Comparison of ENCODE assay signal across 13 cellular contexts in the genomic region with DNA sequence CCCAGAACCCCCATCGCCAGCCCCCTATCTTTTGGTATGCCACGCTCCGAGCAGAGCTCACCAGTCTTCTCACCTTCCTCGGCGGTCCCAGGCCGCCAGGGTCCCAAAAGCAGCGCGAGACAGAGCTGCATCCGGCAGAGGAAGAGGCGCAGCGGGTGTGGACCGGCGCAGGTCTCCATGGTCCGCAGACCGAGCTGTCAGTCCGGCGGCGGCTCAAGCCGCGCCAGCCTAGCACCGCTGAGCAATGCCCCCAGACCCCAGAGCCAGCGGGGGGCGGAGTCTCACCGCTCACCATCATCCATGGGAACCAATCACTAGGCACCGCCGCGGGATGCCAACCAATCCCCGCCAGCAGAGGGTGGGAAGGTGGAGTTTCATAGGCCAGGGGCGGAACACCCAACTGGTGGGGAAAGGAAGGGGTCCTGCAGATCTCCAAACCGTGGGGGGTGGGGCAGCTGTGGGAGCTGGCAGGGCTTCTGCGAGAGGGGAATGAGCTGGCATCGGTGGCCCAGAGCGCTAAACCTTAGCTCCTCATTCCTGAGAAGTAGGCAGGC. TPM values are rescaled to one million over a fixed set of nuclear protein-coding genes. Genes with fewer than 3 reads are reported as not detected.
A peak's percentile ranks its signal among the peaks of the same experiment; 100 is the strongest.
DNase-seq lines count a peak whose midpoint lies in the region; ATAC-seq, FAIRE-seq and TF ChIP-seq lines count a peak whose summit lies in the region.
"Had no signal": no experiment of that assay in that cellular context is flagged by ENCODE, and none has a peak within 500 bp of the region (broad histone marks: within the 10 kb centered on the region; RNA-seq: fewer than 3 reads in every experiment).

A gene (minus strand): TSS at position 233 of the 554 bp plus-strand sequence. CDS start 54 bp downstream, at position 179.

- peak within 1 kb of the TSS in 21 of 59 donors; percentile 9 to 74 (median 52) for H3K27ac ChIP-seq in dorsolateral prefrontal cortex
- no peak within 1 kb of the TSS for H3K27ac ChIP-seq in small intestine (ENCODE audit: low read depth in 1 of 2, low read length in 1 of 2)
- H3K27ac ChIP-seq in brain microvascular endothelial cell: no peak within 1 kb of the TSS
- H3K27ac ChIP-seq: SJSA1, thoracic aorta had no signal

- intact Hi-C loops in activated CD4-positive, alpha-beta T cell treated with anti-CD3 and anti-CD28 coated beads for 36 hours (cut with DNase I, micrococcal nuclease): no loop called here
- intact Hi-C loops in dorsolateral prefrontal cortex (cut with DNase I): loop anchor here (1.0 to 10.0 kb wide), 2 partner anchors 12 to 70 kb away; a partner anchor contains a TSS

- H3K27ac Mint-ChIP-seq in activated CD4-positive, alpha-beta T cell treated with anti-CD3 and anti-CD28 coated beads for 36 hours: no peak within 1 kb of the TSS
- H3K27ac Mint-ChIP-seq: activated naive CD4-positive, alpha-beta T cell treated with anti-CD3 and anti-CD28 coated beads, Interleukin-2, amount 10 ng/mL, durations not matched to agents 7 days and 5 days had no signal

- ATAC-seq in activated CD4-positive, alpha-beta T cell treated with anti-CD3 and anti-CD28 coated beads for 36 hours: no peak
- ATAC-seq in GM21390 (IDR thresholded peaks at IDR 0.05; ENCODE audit: unreplicated experiment): no peak

- peak within 1 kb of the TSS in 58 of 59 donors; percentile 24 to 68 (median 54) for H3K4me3 ChIP-seq in dorsolateral prefrontal cortex
- no peak within 1 kb of the TSS for H3K4me3 ChIP-seq in small intestine (ENCODE audit: low read depth in 1 of 2, low read length in 2 of 2)
- H3K4me3 ChIP-seq in brain microvascular endothelial cell (ENCODE audit: low read depth, low read length): no peak within 1 kb of the TSS
- H3K4me3 ChIP-seq: SJSA1, thoracic aorta had no signal

- in situ Hi-C loops in brain microvascular endothelial cell (cut with HindIII; ENCODE audit: low pct_ligation_motif_present, low sequenced_read_pairs): no loop called here

- no peak for FAIRE-seq in small intestine (lab: Jason Lieb, UNC)
- FAIRE-seq: A204.1 had no signal

- peaks cover 2% of the 10 kb centered on the region for H3K9me3 ChIP-seq in small intestine (ENCODE audit: control insufficient read depth, low read depth)
- H3K9me3 ChIP-seq: thoracic aorta had no signal

- H3K27me3 ChIP-seq in dorsolateral prefrontal cortex (peaks cover 0 to 66% (median 36%) of the 10 kb centered on the region in 45 donors), small intestine (ENCODE audit: control insufficient read depth in 2 of 2, insufficient read depth in 2 of 2, low read length in 2 of 2) (peaks cover 7 to 42% of the 10 kb centered on the region in 2 donors), brain microvascular endothelial cell (replicated peaks) (peaks cover 47% of the 10 kb centered on the region)

- no peaks in the 10 kb centered on the region for H3K36me3 ChIP-seq in small intestine (ENCODE audit: control insufficient read depth in 2 of 2, insufficient read depth in 2 of 2, low read length in 2 of 2)
- no peaks in the 10 kb centered on the region for H3K36me3 ChIP-seq in brain microvascular endothelial cell (replicated peaks)
- H3K36me3 ChIP-seq: SJSA1, thoracic aorta had no signal

- peaks cover 0 to 2% of the 10 kb centered on the region in 2 donors for H3K4me1 ChIP-seq in small intestine (ENCODE audit: control insufficient read depth in 2 of 2, insufficient read depth in 1 of 2, low read depth in 1 of 2, low read length in 1 of 2)
- H3K4me1 ChIP-seq: SJSA1 had no signal

- H3K4me1 Mint-ChIP-seq in activated CD4-positive, alpha-beta T cell treated with anti-CD3 and anti-CD28 coated beads for 36 hours: peaks cover 18% of the 10 kb centered on the region

- 6 to 20% (median 16%) methylated on average over 33 of the region's 33 CpGs for WGBS in small intestine, 3 donors

- POLR2A ChIA-PET in activated CD4-positive, alpha-beta T cell treated with anti-CD3 and anti-CD28 coated beads for 36 hours (lab: Charles Lee): no interaction called here

- no peaks in the 10 kb centered on the region for H3K36me3 Mint-ChIP-seq in activated CD4-positive, alpha-beta T cell treated with anti-CD3 and anti-CD28 coated beads for 36 hours (ENCODE audit: low read depth)
- H3K36me3 Mint-ChIP-seq: activated naive CD4-positive, alpha-beta T cell treated with anti-CD3 and anti-CD28 coated beads, Interleukin-2, amount 10 ng/mL, durations not matched to agents 7 days and 5 days had no signal

- CTCF ChIA-PET in activated CD4-positive, alpha-beta T cell treated with anti-CD3 and anti-CD28 coated beads for 36 hours (lab: Charles Lee): interaction anchor here (1.2 kb wide), 1 partner anchor 95 kb away, joined by 3 read pairs; a partner anchor contains a TSS

- DNase-seq in activated CD4-positive, alpha-beta T cell treated with anti-CD3 and anti-CD28 coated beads for 36 hours: no peak
- no peak for DNase-seq in activated CD4-positive, alpha-beta T cell treated with anti-CD3 and anti-CD28 coated beads, Interleukin-2, amount 50 U/mL, for 1 hour
- DNase-seq in NCI-H510A (lab: John Stamatoyannopoulos, UW) (peak; percentile 99), dorsolateral prefrontal cortex (peak; percentile 36 to 88 (median 76)), retina (peak; percentile 89), small intestine (no peak), brain microvascular endothelial cell (no peak)
- DNase-seq: foreskin melanocyte had no signal

- H3K9me3 Mint-ChIP-seq in activated CD4-positive, alpha-beta T cell treated with anti-CD3 and anti-CD28 coated beads for 36 hours (ENCODE audit: low read depth): no peaks in the 10 kb centered on the region
- H3K9me3 Mint-ChIP-seq: activated naive CD4-positive, alpha-beta T cell treated with anti-CD3 and anti-CD28 coated beads, Interleukin-2, amount 10 ng/mL, durations not matched to agents 7 days and 5 days had no signal

- H3K4me3 Mint-ChIP-seq in activated CD4-positive, alpha-beta T cell treated with anti-CD3 and anti-CD28 coated beads for 36 hours: peak within 1 kb of the TSS; percentile 30
- H3K4me3 Mint-ChIP-seq: activated naive CD4-positive, alpha-beta T cell treated with anti-CD3 and anti-CD28 coated beads, Interleukin-2, amount 10 ng/mL, durations not matched to agents 7 days and 5 days had no signal

- TF ChIP-seq CTCF in dorsolateral prefrontal cortex (IDR thresholded peaks at IDR 0.05 in 54 of 56, conservative IDR thresholded peaks at IDR 0.05 in 2 of 56; ENCODE audit: low read depth in 1 of 56, partially characterized antibody in 56 of 56) (peak in 1 of 56 donors; percentile 7), brain microvascular endothelial cell (IDR thresholded peaks at IDR 0.05; ENCODE audit: low read depth, low read length, missing control alignments) (no peak)

- H3K27me3 Mint-ChIP-seq in activated CD4-positive, alpha-beta T cell treated with anti-CD3 and anti-CD28 coated beads for 36 hours: peaks cover 64% of the 10 kb centered on the region

RNA-seq across cellular contexts. Expression of the gene that starts here (rescaled TPM):
- total RNA-seq in activated CD4-positive, alpha-beta T cell treated with anti-CD3 and anti-CD28 coated beads for 36 hours: under 1 TPM; 0.43 to 0.51 TPM
- total RNA-seq in dorsolateral prefrontal cortex: 10 to 100 TPM; 10.7 to 38.2 (median 23.4) TPM
- 1 to 10 TPM; 1.9 to 5.4 (median 5.1) TPM for polyA plus RNA-seq in small intestine
- total RNA-seq: SJSA1, thoracic aorta had no signal

Comparison
In these comparisons a context has a peak if more than half of its experiments do, and no peak if none do; other contexts are left out.
1. RNA of the gene that starts here (total RNA-seq): 10.7 to 38.2 TPM in dorsolateral prefrontal cortex; 0.43 to 0.51 TPM in activated CD4-positive, alpha-beta T cell treated with anti-CD3 and anti-CD28 coated beads for 36 hours; every median in the first group is over 4 times any median in the second.
2. DNase-seq: peak in NCI-H510A (single experiment), dorsolateral prefrontal cortex (10 of 10) and retina (single experiment); none in activated CD4-positive, alpha-beta T cell treated with anti-CD3 and anti-CD28 coated beads for 36 hours (single experiment), activated CD4-positive, alpha-beta T cell treated with anti-CD3 and anti-CD28 coated beads, Interleukin-2, amount 50 U/mL, for 1 hour (single experiment), small intestine (single experiment) and brain microvascular endothelial cell (single experiment).
3. H3K4me3 ChIP-seq: peak in dorsolateral prefrontal cortex (58 of 59); none in small intestine (0 of 2) and brain microvascular endothelial cell (single experiment).
4. intact Hi-C loops: an anchor here in dorsolateral prefrontal cortex (1.0 to 10.0 kb wide); none called in activated CD4-positive, alpha-beta T cell treated with anti-CD3 and anti-CD28 coated beads for 36 hours.